ENCODE assay signal across 10 cellular contexts in genomic region chr10:14507156-14507555, GRCh38.
DNase-seq lines count a peak whose midpoint lies in the region; ATAC-seq and TF ChIP-seq lines count a peak whose summit lies in the region.
"Had no signal": no experiment of that assay in that cellular context is flagged by ENCODE, and none has a peak within 500 bp of the region (broad histone marks: within the 10 kb centered on the region; RNA-seq: fewer than 3 reads in every experiment).

No MANE protein-coding gene starts in this region.

- H3K36me3 Mint-ChIP-seq in IgD-negative memory B cell: peaks cover 3% of the 10 kb centered on the region
- peaks cover 31% of the 10 kb centered on the region for H3K36me3 Mint-ChIP-seq in T-helper 2 cell treated with Interferon-gamma antibody and Interleukin-4, amounts not matched to agents 5 μg/mL and 100 μg/mL, for 36 hours (ENCODE audit: low read depth)
- peaks cover 12% of the 10 kb centered on the region for H3K36me3 Mint-ChIP-seq in Calu3 (ENCODE audit: insufficient read depth, unreplicated experiment)

- H3K4me1 Mint-ChIP-seq in IgD-negative memory B cell (peaks cover 22 to 40% (median 31%) of the 10 kb centered on the region in 3 donors), Calu3 (ENCODE audit: low read depth, unreplicated experiment) (no peaks in the 10 kb centered on the region)
- peaks cover 20% of the 10 kb centered on the region for H3K4me1 Mint-ChIP-seq in T-helper 2 cell treated with Interferon-gamma antibody and Interleukin-4, amounts not matched to agents 5 μg/mL and 100 μg/mL, for 36 hours (ENCODE audit: low read depth)

- intact Hi-C loops in Calu3 (cut with micrococcal nuclease; ENCODE audit: unreplicated experiment): no loop called here

- ATAC-seq in GM18907 (IDR thresholded peaks at IDR 0.05; ENCODE audit: unreplicated experiment) (peak; percentile 59), GM19023 (IDR thresholded peaks at IDR 0.05; ENCODE audit: unreplicated experiment) (no peak)

- TF ChIP-seq CTCF in Calu3 (IDR thresholded peaks at IDR 0.05; ENCODE audit: unreplicated experiment): no peak

- H3K27ac Mint-ChIP-seq in IgD-negative memory B cell: peak overlapping the region; percentile 41 to 71 (median 52)
- H3K27ac Mint-ChIP-seq in T-helper 2 cell treated with Interferon-gamma antibody and Interleukin-4, amounts not matched to agents 5 μg/mL and 100 μg/mL, for 36 hours: peak overlapping the region; percentile 45
- no peak overlapping the region for H3K27ac Mint-ChIP-seq in Calu3 (ENCODE audit: unreplicated experiment)

- H3K4me3 Mint-ChIP-seq in IgD-negative memory B cell: peak overlapping the region in 3 of 4 donors; percentile 8 to 82 (median 14)
- peak overlapping the region; percentile 4 for H3K4me3 Mint-ChIP-seq in T-helper 2 cell treated with Interferon-gamma antibody and Interleukin-4, amounts not matched to agents 5 μg/mL and 100 μg/mL, for 36 hours
- H3K4me3 Mint-ChIP-seq in Calu3 (ENCODE audit: low read depth, unreplicated experiment): no peak overlapping the region

- CTCF ChIA-PET in Calu3 (lab: Charles Lee): no interaction called here

- no TSS peak for BruUV-seq in Calu3 (replicated peaks; lab: Mats Ljungman, UMichigan)

- H3K9me3 Mint-ChIP-seq in IgD-negative memory B cell (peaks cover 0 to 4% (median 3%) of the 10 kb centered on the region in 3 donors), Calu3 (ENCODE audit: low read depth, unreplicated experiment) (peaks cover 2% of the 10 kb centered on the region)
- H3K9me3 Mint-ChIP-seq in T-helper 2 cell treated with Interferon-gamma antibody and Interleukin-4, amounts not matched to agents 5 μg/mL and 100 μg/mL, for 36 hours: peaks cover 5% of the 10 kb centered on the region

- H3K27me3 Mint-ChIP-seq in IgD-negative memory B cell (peaks cover 2% of the 10 kb centered on the region), Calu3 (ENCODE audit: unreplicated experiment) (no peaks in the 10 kb centered on the region)
- H3K27me3 Mint-ChIP-seq in T-helper 2 cell treated with Interferon-gamma antibody and Interleukin-4, amounts not matched to agents 5 μg/mL and 100 μg/mL, for 36 hours (ENCODE audit: low read depth): no peaks in the 10 kb centered on the region

- no peak for DNase-seq in T-helper 2 cell treated with Interferon-gamma antibody and Interleukin-4, amounts not matched to agents 5 μg/mL and 100 μg/mL, for 36 hours (ENCODE audit: low spot score)
- DNase-seq in left kidney (ENCODE audit: low read depth, low spot score) (peak; percentile 35), SW 1271 (lab: John Stamatoyannopoulos, UW) (no peak), AG08396 (ENCODE audit: low spot score) (no peak), Calu3 (no peak)
- DNase-seq: mesenchymal stem cell, NCI-H524 treated with DMSO at 0.1 percent for 48 hours had no signal
